Comparison of ENCODE assay signal across 29 cellular contexts in the genomic region with DNA sequence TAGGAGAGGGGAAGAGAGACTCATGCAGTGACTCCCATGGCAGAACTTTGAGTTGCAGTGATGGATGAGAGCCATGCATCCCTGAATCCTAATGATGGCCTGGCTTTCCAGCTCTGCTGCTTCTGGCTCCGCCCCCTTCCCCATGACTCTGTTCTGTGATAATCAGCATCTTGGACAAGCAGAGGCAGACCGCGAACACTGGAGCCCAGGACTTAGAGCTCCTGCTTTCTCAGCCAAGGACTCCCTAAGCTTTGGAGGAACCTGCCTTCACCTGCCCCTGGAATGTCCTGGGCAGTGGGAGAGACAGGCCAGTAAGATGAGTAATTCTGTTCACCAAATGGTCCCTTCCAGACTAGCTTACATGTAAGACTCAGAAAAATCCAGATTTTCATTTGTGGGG. TPM values are rescaled to one million over a fixed set of nuclear protein-coding genes. Genes with fewer than 3 reads are reported as not detected.
DNase-seq lines count a peak whose midpoint lies in the region; ATAC-seq and TF ChIP-seq lines count a peak whose summit lies in the region.
"Had no signal": no experiment of that assay in that cellular context is flagged by ENCODE, and none has a peak within 500 bp of the region (broad histone marks: within the 10 kb centered on the region; RNA-seq: fewer than 3 reads in every experiment).

No MANE protein-coding gene starts in this region.

- H4K20me1 ChIP-seq in HCT116 (ENCODE audit: insufficient read depth) = no peaks in the 10 kb centered on the region

- H3K27ac ChIP-seq in HCT116 (ENCODE audit: low read depth, low read length) (no peak overlapping the region), WERI-Rb-1 (no peak overlapping the region)
- H3K27ac ChIP-seq: GM23248, heart left ventricle, lower lobe of right lung, parathyroid adenoma, SK-N-MC, spleen had no signal

- no peaks in the 10 kb centered on the region for H3K9me2 ChIP-seq in HCT116 (ENCODE audit: insufficient read depth)

- POLR2A ChIA-PET in HCT116 (lab: Charles Lee) = no interaction called here
- POLR2A ChIA-PET in activated CD4-positive, alpha-beta T cell treated with anti-CD3 and anti-CD28 coated beads, Interleukin-2, amount 10 ng/mL, durations not matched to agents 7 days and 5 days (lab: Charles Lee) = no interaction called here

- no peak for TF ChIP-seq RAD21 in HCT116 (IDR thresholded peaks at IDR 0.05; ENCODE audit: low read depth)

- H3K79me2 ChIP-seq in HCT116 (ENCODE audit: insufficient read depth, low read length) = no peaks in the 10 kb centered on the region
- H3K79me2 ChIP-seq: parathyroid adenoma had no signal

- no peaks in the 10 kb centered on the region for H3K27me3 Mint-ChIP-seq in activated CD4-positive, alpha-beta T cell treated with anti-CD3 and anti-CD28 coated beads, Interleukin-2, amount 10 ng/mL, durations not matched to agents 7 days and 5 days

- no peak overlapping the region for H3K4me3 Mint-ChIP-seq in activated CD4-positive, alpha-beta T cell treated with anti-CD3 and anti-CD28 coated beads, Interleukin-2, amount 10 ng/mL, durations not matched to agents 7 days and 5 days
- H3K4me3 Mint-ChIP-seq: activated CD4-positive, alpha-beta T cell treated with anti-CD3 and anti-CD28 coated beads for 36 hours; IgD-negative memory B cell; nephron had no signal

- H3K4me1 ChIP-seq in BE2C (no peaks in the 10 kb centered on the region), HCT116 (ENCODE audit: control insufficient read depth in 1 of 2, insufficient read depth in 2 of 2, low read length in 2 of 2) (no peaks in the 10 kb centered on the region)
- H3K4me1 ChIP-seq: heart left ventricle, lower lobe of right lung, spleen had no signal

- no peaks in the 10 kb centered on the region for H3K9me3 ChIP-seq in BE2C
- H3K9me3 ChIP-seq in HCT116 (ENCODE audit: control insufficient read depth in 1 of 2, insufficient read depth in 1 of 2, low read depth in 1 of 2, low read length in 2 of 2) = no peaks in the 10 kb centered on the region
- no peaks in the 10 kb centered on the region for H3K9me3 ChIP-seq in WERI-Rb-1 (ENCODE audit: severe bottlenecking)
- H3K9me3 ChIP-seq: heart left ventricle, lower lobe of right lung, mucosa of descending colon, spleen had no signal

- H2AFZ ChIP-seq in HCT116 (ENCODE audit: low read depth, low read length, poor library complexity, severe bottlenecking) = no peak overlapping the region
- H2AFZ ChIP-seq: GM23248, parathyroid adenoma had no signal

- no peak overlapping the region for H3K9ac ChIP-seq in HCT116 (ENCODE audit: low read length)
- H3K9ac ChIP-seq: GM23248, parathyroid adenoma had no signal

- intact Hi-C loops in HCT116 (cut with micrococcal nuclease) = no loop called here

- TF ChIP-seq POLR2A in HCT116 (IDR thresholded peaks at IDR 0.05; ENCODE audit: borderline replicate concordance, extremely low read depth, insufficient read depth, insufficient read length) = no peak

- no peaks in the 10 kb centered on the region for H3K4me1 Mint-ChIP-seq in activated CD4-positive, alpha-beta T cell treated with anti-CD3 and anti-CD28 coated beads, Interleukin-2, amount 10 ng/mL, durations not matched to agents 7 days and 5 days
- H3K4me1 Mint-ChIP-seq: activated CD4-positive, alpha-beta T cell treated with anti-CD3 and anti-CD28 coated beads for 36 hours; IgD-negative memory B cell; nephron had no signal

- H3K27ac Mint-ChIP-seq in activated CD4-positive, alpha-beta T cell treated with anti-CD3 and anti-CD28 coated beads, Interleukin-2, amount 10 ng/mL, durations not matched to agents 7 days and 5 days = no peak overlapping the region
- H3K27ac Mint-ChIP-seq: activated CD4-positive, alpha-beta T cell treated with anti-CD3 and anti-CD28 coated beads for 36 hours; IgD-negative memory B cell; nephron had no signal

- CTCF ChIA-PET in HCT116 (lab: Charles Lee) = no interaction called here
- CTCF ChIA-PET in activated CD4-positive, alpha-beta T cell treated with anti-CD3 and anti-CD28 coated beads, Interleukin-2, amount 10 ng/mL, durations not matched to agents 7 days and 5 days (lab: Charles Lee) = no interaction called here

- peak; percentile 60 for DNase-seq in BE2C
- no peak for DNase-seq in HCT116 (ENCODE audit: low read depth, low spot score)
- peak; percentile 32 for DNase-seq in WERI-Rb-1
- DNase-seq in fibroblast of mammary gland (ENCODE audit: low read depth) = peak; percentile 7
- no peak for DNase-seq in activated CD4-positive, alpha-beta T cell treated with anti-CD3 and anti-CD28 coated beads, Interleukin-2, amount 10 ng/mL, durations not matched to agents 7 days and 5 days
- DNase-seq in dermis blood vessel endothelial cell = no peak
- DNase-seq: activated CD4-positive, alpha-beta T cell treated with anti-CD3 and anti-CD28 coated beads for 36 hours; activated gamma-delta T cell treated with Interleukin-2 at 50 U/mL for 16 hours; activated T-cell treated with anti-CD3 and anti-CD28 coated beads, Interleukin-2, amount 50 U/mL, for 1 hour; GM23248; heart left ventricle; lower lobe of right lung; mucosa of descending colon; NCI-H1048; NCI-H1694; NCI-H748 treated with DMSO at 0.1 percent for 48 hours; RPMI8226; spleen; T-helper 2 cell; trophoblast cell had no signal

- BruUV-seq in HCT116 (replicated peaks; lab: Mats Ljungman, UMichigan) = no TSS peak

- peak; percentile 69 for ATAC-seq in HCT116
- ATAC-seq in GM21367 (IDR thresholded peaks at IDR 0.05; ENCODE audit: unreplicated experiment) = no peak
- no peak for ATAC-seq in HG02610 (IDR thresholded peaks at IDR 0.05; ENCODE audit: unreplicated experiment)
- ATAC-seq: activated CD4-positive, alpha-beta T cell treated with anti-CD3 and anti-CD28 coated beads for 36 hours; GM12878; heart left ventricle; lower lobe of right lung; mucosa of descending colon; right cardiac atrium had no signal

- no peak overlapping the region for H3K4me2 ChIP-seq in HCT116 (ENCODE audit: low read length)

- H3K36me3 Mint-ChIP-seq in activated CD4-positive, alpha-beta T cell treated with anti-CD3 and anti-CD28 coated beads, Interleukin-2, amount 10 ng/mL, durations not matched to agents 7 days and 5 days (ENCODE audit: low read depth) = no peaks in the 10 kb centered on the region

- H3K27me3 ChIP-seq in BE2C (no peaks in the 10 kb centered on the region), HCT116 (ENCODE audit: insufficient read depth, low read length) (no peaks in the 10 kb centered on the region), WERI-Rb-1 (ENCODE audit: insufficient read depth, low read depth, severe bottlenecking) (no peaks in the 10 kb centered on the region)
- H3K27me3 ChIP-seq: heart left ventricle had no signal

- H3K9me3 Mint-ChIP-seq in activated CD4-positive, alpha-beta T cell treated with anti-CD3 and anti-CD28 coated beads, Interleukin-2, amount 10 ng/mL, durations not matched to agents 7 days and 5 days = no peaks in the 10 kb centered on the region
- H3K9me3 Mint-ChIP-seq: nephron had no signal

- no peak for TF ChIP-seq CTCF in BE2C (IDR thresholded peaks at IDR 0.05; ENCODE audit: low read depth, low read length)
- TF ChIP-seq CTCF in HCT116 (IDR thresholded peaks at IDR 0.05 in 2 of 3, conservative IDR thresholded peaks at IDR 0.05 in 1 of 3; ENCODE audit: borderline replicate concordance in 1 of 3, insufficient read depth in 1 of 3, low read depth in 2 of 3, low read length in 2 of 3) = no peak
- no peak for TF ChIP-seq CTCF in WERI-Rb-1 (IDR thresholded peaks at IDR 0.05; ENCODE audit: low read depth, low read length)
- TF ChIP-seq CTCF in fibroblast of mammary gland (conservative IDR thresholded peaks at IDR 0.05; ENCODE audit: control insufficient read depth, insufficient read depth, low read depth, low read length) = no peak

- H3K36me3 ChIP-seq in BE2C = no peaks in the 10 kb centered on the region
- H3K36me3 ChIP-seq in HCT116 (ENCODE audit: control insufficient read depth in 1 of 2, insufficient read depth in 2 of 2, low read length in 2 of 2) = no peaks in the 10 kb centered on the region
- H3K36me3 ChIP-seq in WERI-Rb-1 = peaks cover 24% of the 10 kb centered on the region
- H3K36me3 ChIP-seq: heart left ventricle, lower lobe of right lung, spleen had no signal

- no peak overlapping the region for H3K4me3 ChIP-seq in BE2C (ENCODE audit: low read depth, low read length)
- H3K4me3 ChIP-seq in HCT116 (replicated peaks in 1 of 2; ENCODE audit: low read depth in 1 of 2, low read length in 2 of 2) = no peak overlapping the region
- H3K4me3 ChIP-seq in WERI-Rb-1 (ENCODE audit: low read depth, low read length) = no peak overlapping the region
- no peak overlapping the region for H3K4me3 ChIP-seq in fibroblast of mammary gland (ENCODE audit: control insufficient read depth, low read depth, low read length)
- H3K4me3 ChIP-seq: GM12878, GM23248, heart left ventricle, lower lobe of right lung, mucosa of descending colon, SK-N-MC, spleen had no signal

- RAD21 ChIA-PET in HCT116 (lab: Charles Lee; ENCODE audit: low non-redundant PET in 1 of 2, low total read pairs in 2 of 2, uncharacterized antibody in 2 of 2, unreplicated experiment in 2 of 2) = no interaction called here

TF ChIP-seq in HCT116, 20 proteins besides CTCF, POLR2A, EP300 and RAD21 (continues in another document):
- TF ChIP-seq SP1 (IDR thresholded peaks at IDR 0.05; ENCODE audit: low read depth) (no peak), CEBPB (IDR thresholded peaks at IDR 0.05; ENCODE audit: low read depth) (no peak), EGR1 (IDR thresholded peaks at IDR 0.05; ENCODE audit: low read depth) (no peak)
- TF ChIP-seq, protein P1, sequence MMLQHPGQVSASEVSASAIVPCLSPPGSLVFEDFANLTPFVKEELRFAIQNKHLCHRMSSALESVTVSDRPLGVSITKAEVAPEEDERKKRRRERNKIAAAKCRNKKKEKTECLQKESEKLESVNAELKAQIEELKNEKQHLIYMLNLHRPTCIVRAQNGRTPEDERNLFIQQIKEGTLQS (IDR thresholded peaks at IDR 0.05) = no peak

RNA-seq across cellular contexts. Expression of a gene that starts 12.5 kb away (rescaled TPM):
- polyA plus RNA-seq in BE2C (2012; ENCODE audit: insufficient read depth, insufficient read length, low read depth) = 9.4 TPM
- 0.17 TPM for total RNA-seq in HCT116 (2021; ENCODE audit: unreplicated experiment)
- 0.02 and 0.10 TPM in 2 replicates for polyA plus RNA-seq in HCT116 (2012)
- under 1 TPM in 1 of 2 experiments, not detected in 1; 0.08 TPM for total RNA-seq in activated CD4-positive, alpha-beta T cell treated with anti-CD3 and anti-CD28 coated beads, Interleukin-2, amount 10 ng/mL, durations not matched to agents 7 days and 5 days
- 0.05 TPM in 1 of 2 replicates, not detected in the other for total RNA-seq in dermis blood vessel endothelial cell
- total RNA-seq: activated CD4-positive, alpha-beta T cell treated with anti-CD3 and anti-CD28 coated beads for 36 hours; activated CD8-positive, alpha-beta memory T cell treated with anti-CD3 and anti-CD28 coated beads for 36 hours; GM12878; GM23248 had no signal
- polyA plus RNA-seq: GM12878, GM23248, IgD-negative memory B cell had no signal

RNA-seq across cellular contexts. Expression of a gene that starts 25.4 kb away (rescaled TPM):
- polyA plus RNA-seq in BE2C (2012; ENCODE audit: insufficient read depth, insufficient read length, low read depth) = 176 TPM
- total RNA-seq in HCT116 (2021; ENCODE audit: unreplicated experiment) = 175 TPM
- 66.9 and 80.7 TPM in 2 replicates for polyA plus RNA-seq in HCT116 (2012)
- 10 to 100 TPM; 44.8 to 55.9 TPM for total RNA-seq in activated CD4-positive, alpha-beta T cell treated with anti-CD3 and anti-CD28 coated beads, Interleukin-2, amount 10 ng/mL, durations not matched to agents 7 days and 5 days
- total RNA-seq in dermis blood vessel endothelial cell = 37.4 and 75.6 TPM in 2 replicates

RNA-seq across cellular contexts. Expression of a gene that starts 59.3 kb away (rescaled TPM):
- 52.5 TPM for polyA plus RNA-seq in BE2C (2012; ENCODE audit: insufficient read depth, insufficient read length, low read depth)
- total RNA-seq in HCT116 (2021; ENCODE audit: unreplicated experiment) (54.6 TPM), dermis blood vessel endothelial cell (3.8 and 4.1 TPM in 2 replicates)
- polyA plus RNA-seq in HCT116 (2012) = 27.3 and 31.0 TPM in 2 replicates
- 10 to 100 TPM; 27.8 to 37.3 TPM for total RNA-seq in activated CD4-positive, alpha-beta T cell treated with anti-CD3 and anti-CD28 coated beads, Interleukin-2, amount 10 ng/mL, durations not matched to agents 7 days and 5 days

Comparison
In these comparisons a context has a peak if more than half of its experiments do, and no peak if none do; other contexts are left out.
1. DNase-seq: peak in BE2C (single experiment), WERI-Rb-1 (single experiment) and fibroblast of mammary gland (single experiment); none in HCT116 (single experiment), activated CD4-positive, alpha-beta T cell treated with anti-CD3 and anti-CD28 coated beads, Interleukin-2, amount 10 ng/mL, durations not matched to agents 7 days and 5 days (single experiment) and dermis blood vessel endothelial cell (single experiment).